Comparison of ENCODE assay signal across 1 cellular context in the genomic region with DNA sequence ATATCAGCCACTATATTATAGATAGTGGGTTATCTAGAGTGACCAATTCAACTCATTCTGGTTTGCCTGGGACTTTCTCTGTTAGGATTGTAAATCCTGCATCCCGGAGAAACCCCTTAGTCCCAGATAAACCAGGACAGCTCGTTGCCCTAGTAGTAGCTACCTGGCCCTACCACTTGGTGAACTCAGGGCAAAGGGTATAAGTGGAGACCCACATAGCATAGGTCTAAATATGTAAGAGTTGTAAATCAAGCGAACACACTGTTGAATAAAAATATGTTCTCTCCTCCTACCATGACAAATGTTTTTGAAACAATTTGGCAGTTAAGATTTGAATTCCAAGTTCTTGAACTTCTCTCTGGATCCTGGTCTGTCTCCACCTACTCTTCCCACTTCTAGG.
TF ChIP-seq lines count a peak whose summit lies in the region.

No MANE protein-coding gene starts in this region.

TF ChIP-seq in HEK293, 187 proteins besides CTCF, POLR2A, EP300 and RAD21 (continued from another document):
- TF ChIP-seq, protein P1, sequence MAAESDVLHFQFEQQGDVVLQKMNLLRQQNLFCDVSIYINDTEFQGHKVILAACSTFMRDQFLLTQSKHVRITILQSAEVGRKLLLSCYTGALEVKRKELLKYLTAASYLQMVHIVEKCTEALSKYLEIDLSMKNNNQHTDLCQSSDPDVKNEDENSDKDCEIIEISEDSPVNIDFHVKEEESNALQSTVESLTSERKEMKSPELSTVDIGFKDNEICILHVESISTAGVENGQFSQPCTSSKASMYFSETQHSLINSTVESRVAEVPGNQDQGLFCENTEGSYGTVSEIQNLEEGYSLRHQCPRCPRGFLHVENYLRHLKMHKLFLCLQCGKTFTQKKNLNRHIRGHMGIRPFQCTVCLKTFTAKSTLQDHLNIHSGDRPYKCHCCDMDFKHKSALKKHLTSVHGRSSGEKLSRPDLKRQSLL (tag by site-specific recombination; IDR thresholded peaks at IDR 0.05): no peak
